20 cellular contexts compared by ENCODE assay signal in genomic region chr4:159045321-159045720, GRCh38.
"Had no signal": no experiment of that assay in that cellular context is flagged by ENCODE, and none has a peak within 500 bp of the region (broad histone marks: within the 10 kb centered on the region; RNA-seq: fewer than 3 reads in every experiment).

No MANE protein-coding gene starts in this region.

- ATAC-seq: activated CD8-positive, alpha-beta T cell treated with anti-CD3 and anti-CD28 coated beads, Interleukin-2, amount 10 ng/mL, durations not matched to agents 7 days and 5 days; mucosa of descending colon; naive thymus-derived CD4-positive, alpha-beta T cell; stimulated activated effector memory CD8-positive, alpha-beta T cell treated with anti-CD3 and anti-CD28 coated beads, Interleukin-12 subunit alpha, Interleukin-12 subunit beta, amount 100 ng/mL, for 72 hours had no signal

- DNase-seq: activated CD4-positive, alpha-beta T cell treated with anti-CD3 and anti-CD28 coated beads, Interleukin-2, amount 10 ng/mL, durations not matched to agents 24 days and 14 days; activated CD4-positive, CD25-positive, alpha-beta regulatory T cell; activated CD8-positive, alpha-beta memory T cell treated with anti-CD3 and anti-CD28 coated beads, Interleukin-2, amount 50 U/mL, for 4 hours; activated CD8-positive, alpha-beta T cell treated with anti-CD3 and anti-CD28 coated beads, Interleukin-2, amount 10 ng/mL, durations not matched to agents 7 days and 5 days; activated gamma-delta T cell; activated naive CD8-positive, alpha-beta T cell treated with anti-CD3 and anti-CD28 coated beads for 36 hours; activated T-cell treated with anti-CD3 and anti-CD28 coated beads, Interleukin-2, amount 50 U/mL, for 48 hours; amygdala; central memory CD4-positive, alpha-beta T cell; effector CD8-positive, alpha-beta T cell; foreskin fibroblast; glutamatergic neuron; left ventricle myocardium inferior; mucosa of descending colon; naive thymus-derived CD4-positive, alpha-beta T cell; retina; stimulated activated CD4-positive, alpha-beta T cell treated with anti-CD3 and anti-CD28 coated beads, Interleukin-12 subunit alpha, Interleukin-12 subunit beta, amount 100 ng/mL, for 4 hours; stimulated activated CD4-positive, alpha-beta T cell treated with anti-CD3 and anti-CD28 coated beads, Interleukin-2, amount 100 ng/mL, for 24 hours had no signal

- H3K36me3 ChIP-seq: left ventricle myocardium inferior had no signal

- H3K4me3 ChIP-seq: coronary artery, left ventricle myocardium inferior, mucosa of descending colon had no signal

- H3K9me3 ChIP-seq: left ventricle myocardium inferior, mucosa of descending colon had no signal

- H3K27ac ChIP-seq: coronary artery, left ventricle myocardium inferior had no signal
